28 cellular contexts compared by ENCODE assay signal in the genomic region with DNA sequence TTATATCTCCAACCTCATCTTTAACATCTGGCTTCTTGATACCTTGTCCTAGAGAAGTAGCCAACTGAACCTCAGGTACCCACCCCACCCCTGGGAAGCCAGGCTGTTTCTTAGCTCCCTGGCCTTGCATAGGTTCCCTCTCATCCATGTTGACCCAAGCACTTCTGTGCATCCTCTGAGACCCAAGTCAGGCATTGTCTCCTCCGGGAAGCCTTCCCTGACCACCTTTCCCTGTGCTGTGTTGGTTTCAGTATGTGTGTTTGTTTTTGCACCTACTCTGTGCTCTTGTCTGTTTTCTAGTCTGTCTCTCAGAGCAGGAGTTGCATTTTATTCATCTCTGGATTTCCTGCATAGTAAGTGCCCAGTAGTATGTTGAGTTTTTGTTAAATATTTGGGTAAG.
"Had no signal": no experiment of that assay in that cellular context is flagged by ENCODE, and none has a peak within 500 bp of the region (broad histone marks: within the 10 kb centered on the region; RNA-seq: fewer than 3 reads in every experiment).

No MANE protein-coding gene starts in this region.

- H3K4me3 Mint-ChIP-seq: naive thymus-derived CD8-positive, alpha-beta T cell; natural killer cell treated with Interleukin-12 subunit alpha and Interleukin-12 subunit beta and Interleukin-15 and Interleukin-18, amount 100 ng/mL, for 72 hours; nephron progenitor cell; neural crest cell; stimulated activated effector memory CD8-positive, alpha-beta T cell treated with anti-CD3 and anti-CD28 coated beads, Interleukin-12 subunit alpha, Interleukin-12 subunit beta, amount 100 ng/mL, for 72 hours; stimulated activated naive B cell treated with anti-CD40 and anti-IgM and Interleukin-4, amounts not matched to agents 10 μg/mL and 1 μg/mL and 100 μg/mL, for 72 hours; stimulated activated naive CD8-positive, alpha-beta T cell treated with anti-CD3 and anti-CD28 coated beads, Interleukin-15, Interleukin-2, amounts not matched to agents 100 ng/mL and 50 ng/mL, for 24 hours had no signal

- H3K27me3 ChIP-seq: ovary, right lobe of liver, sigmoid colon, stomach, thyroid gland, tibial nerve, upper lobe of left lung, uterus had no signal

- DNase-seq: naive thymus-derived CD8-positive, alpha-beta T cell; nephron progenitor cell; occipital lobe; psoas muscle; right cardiac atrium; right lobe of liver; small intestine; stimulated activated CD4-positive, alpha-beta T cell treated with anti-CD3 and anti-CD28 coated beads, Interleukin-15, amount 100 ng/mL, for 24 hours; stimulated activated CD4-positive, alpha-beta T cell treated with anti-CD3 and anti-CD28 coated beads, Interleukin-2, amount 100 ng/mL, for 24 hours; stimulated activated CD4-positive, alpha-beta T cell treated with anti-CD3 and anti-CD28 coated beads, Interleukin-2, amount 100 ng/mL, for 48 hours; stimulated activated CD4-positive, alpha-beta T cell treated with anti-CD3 and anti-CD28 coated beads, Interleukin-4, amount 100 ng/mL, for 24 hours; stimulated activated naive B cell treated with anti-CD40 and anti-IgM and Interleukin-4, amounts not matched to agents 10 μg/mL and 1 μg/mL and 100 μg/mL, for 72 hours; stimulated activated naive CD4-positive, alpha-beta T cell treated with Interleukin-2 at 50 U/mL for 16 hours; stomach; thyroid gland; trophoblast cell; upper lobe of left lung; uterus had no signal

- H3K9me3 Mint-ChIP-seq: naive thymus-derived CD8-positive, alpha-beta T cell; natural killer cell treated with Interleukin-12 subunit alpha and Interleukin-12 subunit beta and Interleukin-15 and Interleukin-18, amount 100 ng/mL, for 72 hours; nephron progenitor cell; neural crest cell; stimulated activated effector memory CD8-positive, alpha-beta T cell treated with anti-CD3 and anti-CD28 coated beads, Interleukin-12 subunit alpha, Interleukin-12 subunit beta, amount 100 ng/mL, for 72 hours; stimulated activated naive B cell treated with anti-CD40 and anti-IgM and Interleukin-4, amounts not matched to agents 10 μg/mL and 1 μg/mL and 100 μg/mL, for 72 hours; stimulated activated naive CD8-positive, alpha-beta T cell treated with anti-CD3 and anti-CD28 coated beads, Interleukin-15, Interleukin-2, amounts not matched to agents 100 ng/mL and 50 ng/mL, for 24 hours had no signal

- H3K27me3 Mint-ChIP-seq: progenitor cell of endocrine pancreas; stimulated activated naive CD8-positive, alpha-beta T cell treated with anti-CD3 and anti-CD28 coated beads, Interleukin-15, Interleukin-2, amounts not matched to agents 100 ng/mL and 50 ng/mL, for 24 hours had no signal

- H3K79me2 ChIP-seq: parathyroid adenoma had no signal

- H3K36me3 ChIP-seq: ovary, thyroid gland, uterus had no signal

- H3K9ac ChIP-seq: parathyroid adenoma had no signal

- H3K9me3 ChIP-seq: ovary, psoas muscle, right lobe of liver, sigmoid colon, stomach, thoracic aorta, thyroid gland, tibial nerve, upper lobe of left lung, uterus had no signal

- H3K4me3 ChIP-seq: ovary, psoas muscle, right lobe of liver, sigmoid colon, stomach, thoracic aorta, thyroid gland, tibial nerve, upper lobe of left lung, uterus had no signal

- H3K27ac ChIP-seq: ovary, parathyroid adenoma, psoas muscle, right lobe of liver, sigmoid colon, stomach, thoracic aorta, thyroid gland, tibial nerve, upper lobe of left lung, uterus had no signal

- H3K4me1 ChIP-seq: uterus had no signal

- H3K36me3 Mint-ChIP-seq: natural killer cell treated with Interleukin-12 subunit alpha and Interleukin-12 subunit beta and Interleukin-15 and Interleukin-18, amount 100 ng/mL, for 72 hours; stimulated activated naive B cell treated with anti-CD40 and anti-IgM and Interleukin-4, amounts not matched to agents 10 μg/mL and 1 μg/mL and 100 μg/mL, for 72 hours had no signal

- H3K27ac Mint-ChIP-seq: natural killer cell treated with Interleukin-12 subunit alpha and Interleukin-12 subunit beta and Interleukin-15 and Interleukin-18, amount 100 ng/mL, for 72 hours; nephron progenitor cell; progenitor cell of endocrine pancreas; stimulated activated effector memory CD8-positive, alpha-beta T cell treated with anti-CD3 and anti-CD28 coated beads, Interleukin-12 subunit alpha, Interleukin-12 subunit beta, amount 100 ng/mL, for 72 hours; stimulated activated naive B cell treated with anti-CD40 and anti-IgM and Interleukin-4, amounts not matched to agents 10 μg/mL and 1 μg/mL and 100 μg/mL, for 72 hours; stimulated activated naive CD8-positive, alpha-beta T cell treated with anti-CD3 and anti-CD28 coated beads, Interleukin-15, Interleukin-2, amounts not matched to agents 100 ng/mL and 50 ng/mL, for 24 hours had no signal

- ATAC-seq: naive thymus-derived CD8-positive, alpha-beta T cell; natural killer cell treated with Interleukin-12 subunit alpha and Interleukin-12 subunit beta and Interleukin-15 and Interleukin-18, amount 100 ng/mL, for 72 hours; psoas muscle; right cardiac atrium; right lobe of liver; stimulated activated effector memory CD8-positive, alpha-beta T cell treated with anti-CD3 and anti-CD28 coated beads, Interleukin-12 subunit alpha, Interleukin-12 subunit beta, amount 100 ng/mL, for 72 hours; stimulated activated naive B cell treated with anti-CD40 and anti-IgM and Interleukin-4, amounts not matched to agents 10 μg/mL and 1 μg/mL and 100 μg/mL, for 72 hours had no signal

- H2AFZ ChIP-seq: parathyroid adenoma had no signal

- FAIRE-seq: small intestine had no signal
